ENCODE assay signal across 1 cellular context in genomic region chr17:69654981-69655581, GRCh38.
TF ChIP-seq lines count a peak whose summit lies in the region.

No MANE protein-coding gene starts in this region.

TF ChIP-seq in SK-N-SH, 30 proteins besides CTCF, POLR2A, EP300 and RAD21 (continued from another document):
- TF ChIP-seq RFX5 (IDR thresholded peaks at IDR 0.05; ENCODE audit: low read length) (no peak), IRF3 (IDR thresholded peaks at IDR 0.05; ENCODE audit: low read depth, low read length) (no peak), NFIC (IDR thresholded peaks at IDR 0.05; ENCODE audit: borderline replicate concordance) (peak; percentile 93), SIN3A (IDR thresholded peaks at IDR 0.05; ENCODE audit: borderline replicate concordance, low read depth, low read length) (peak; percentile 81; the same call in 1 of the 2 replicates), PBX3 (IDR thresholded peaks at IDR 0.05) (peak; percentile 96), TCF12 (IDR thresholded peaks at IDR 0.05) (peak; percentile 100), GATA2 (CRISPR knock-in tag; IDR thresholded peaks at IDR 0.05) (no peak), USF2 (IDR thresholded peaks at IDR 0.05; ENCODE audit: borderline replicate concordance, low read depth, low read length) (no peak), FOXJ3 (CRISPR knock-in tag; IDR thresholded peaks at IDR 0.05) (no peak), MAX (IDR thresholded peaks at IDR 0.05; ENCODE audit: low read depth) (peak; percentile 82; the same call in 1 of the 2 replicates), MXI1 (IDR thresholded peaks at IDR 0.05; ENCODE audit: low read depth, low read length) (no peak), USF1 (IDR thresholded peaks at IDR 0.05; ENCODE audit: borderline replicate concordance, low read depth) (0 out of 2 replicates have a peak, but pooled peaks have one; percentile 18), JUND (IDR thresholded peaks at IDR 0.05) (peak; percentile 99), RXRA (IDR thresholded peaks at IDR 0.05; ENCODE audit: borderline replicate concordance, low read depth) (peak; percentile 79; the same call in 1 of the 2 replicates), GABPA (IDR thresholded peaks at IDR 0.05; ENCODE audit: low read depth) (no peak), POLR2AphosphoS5 (IDR thresholded peaks at IDR 0.05; ENCODE audit: low read depth, low read length) (peak; percentile 98), FOXM1 (IDR thresholded peaks at IDR 0.05; ENCODE audit: low read depth) (peak; percentile 94)
